ENCODE assay signal across 8 cellular contexts in the genomic region with DNA sequence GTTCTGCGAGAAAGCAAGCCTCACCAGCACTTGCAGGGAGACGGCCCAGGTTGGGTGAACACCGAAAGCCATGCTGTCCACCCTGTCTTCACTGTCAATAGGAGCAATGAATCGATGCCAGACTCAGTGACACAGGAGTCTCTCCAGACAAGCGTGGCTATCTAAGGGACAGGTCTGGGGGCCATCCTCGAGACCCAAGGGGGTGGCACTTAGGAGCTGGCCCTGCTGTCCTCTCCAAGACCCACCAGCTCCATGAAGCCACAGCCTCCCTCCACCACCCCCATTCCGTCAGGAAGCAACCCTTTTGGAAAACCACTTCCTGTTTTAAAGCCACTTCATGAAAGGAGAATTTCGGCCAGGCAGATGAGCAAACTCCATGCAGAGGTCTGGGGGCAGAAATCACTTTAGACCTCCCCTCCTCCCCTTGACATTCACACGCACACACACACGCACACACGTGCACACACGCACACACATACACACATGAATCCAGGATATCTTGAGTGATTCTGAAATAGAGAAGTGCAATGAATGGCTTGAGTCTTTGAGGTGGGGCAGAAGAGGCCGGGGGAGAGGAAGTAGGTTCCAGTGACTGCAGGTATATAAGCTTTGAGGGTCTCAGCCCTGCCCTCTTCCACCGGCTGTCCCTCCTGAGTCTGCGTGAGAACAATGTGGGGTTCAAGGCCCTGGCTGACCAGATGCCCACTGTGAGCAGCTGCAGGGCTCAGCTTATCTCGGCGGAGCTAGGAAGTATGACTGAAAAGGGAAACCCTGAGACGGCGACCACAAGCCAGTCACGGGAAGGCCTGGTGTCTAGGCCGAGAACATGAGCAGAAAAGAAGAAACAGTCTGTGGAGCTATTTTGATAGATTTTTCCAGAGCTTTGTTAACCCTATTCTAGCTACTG.
DNase-seq lines count a peak whose midpoint lies in the region; ATAC-seq lines count a peak whose summit lies in the region.

No MANE protein-coding gene starts in this region.

- peak; percentile 61 for ATAC-seq in GM21529 (IDR thresholded peaks at IDR 0.05; ENCODE audit: unreplicated experiment)

- peak; percentile 74 for DNase-seq in EL
- DNase-seq in KG1 (lab: John Stamatoyannopoulos, UW) = peak; percentile 60
- peak; percentile 67 to 78 for DNase-seq in activated CD4-positive, alpha-beta T cell treated with anti-CD3 and anti-CD28 coated beads, Interleukin-2, amount 50 U/mL, for 48 hours
- peak; percentile 64 for DNase-seq in germinal center (ENCODE audit: low spot score)
- peak; percentile 78 for DNase-seq in stimulated activated CD8-positive, alpha-beta memory T cell treated with anti-CD3 and anti-CD28 coated beads, Interleukin-4, amount 100 ng/mL, for 48 hours
- DNase-seq in DMS153 (lab: John Stamatoyannopoulos, UW) = no peak
- no peak for DNase-seq in COLO829 (ENCODE audit: low spot score)

Comparison
In these comparisons a context has a peak if more than half of its experiments do, and no peak if none do; other contexts are left out.
1. DNase-seq: peak in EL (single experiment), KG1 (single experiment), activated CD4-positive, alpha-beta T cell treated with anti-CD3 and anti-CD28 coated beads, Interleukin-2, amount 50 U/mL, for 48 hours (2 of 2), germinal center (single experiment) and stimulated activated CD8-positive, alpha-beta memory T cell treated with anti-CD3 and anti-CD28 coated beads, Interleukin-4, amount 100 ng/mL, for 48 hours (single experiment); none in DMS153 (single experiment) and COLO829 (single experiment).